ENCODE assay signal across 19 cellular contexts in the genomic region with DNA sequence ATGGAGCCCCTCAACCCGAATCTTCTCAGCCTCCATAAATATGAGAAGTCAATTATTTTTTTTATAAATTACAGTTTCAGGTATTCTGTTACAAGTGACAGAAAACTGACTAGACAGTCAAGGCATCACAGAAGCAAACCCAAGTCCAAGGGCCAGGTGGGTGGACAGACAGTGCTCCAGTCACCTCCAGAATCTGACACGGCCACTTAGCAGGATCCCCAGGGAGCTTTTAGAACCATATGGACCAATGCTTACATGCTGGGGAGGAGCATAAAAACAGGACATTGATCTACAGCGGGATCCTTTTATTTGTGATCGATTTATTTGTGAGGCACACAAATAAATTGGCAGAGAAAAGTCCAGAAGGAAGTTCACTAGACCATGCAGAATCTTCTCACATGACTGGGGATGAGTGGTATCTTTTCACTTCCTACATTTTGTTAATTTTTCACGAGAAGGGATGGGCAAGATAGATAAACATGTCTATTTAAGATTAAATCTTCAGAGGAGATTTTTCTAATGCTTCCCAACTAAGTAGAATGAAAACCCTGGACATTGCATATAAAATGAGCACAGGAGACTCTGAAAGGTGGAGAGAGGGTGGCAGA. TPM values are rescaled to one million over a fixed set of nuclear protein-coding genes. Genes with fewer than 3 reads are reported as not detected.
DNase-seq lines count a peak whose midpoint lies in the region; ATAC-seq and FAIRE-seq lines count a peak whose summit lies in the region.
"Had no signal": no experiment of that assay in that cellular context is flagged by ENCODE, and none has a peak within 500 bp of the region (broad histone marks: within the 10 kb centered on the region; RNA-seq: fewer than 3 reads in every experiment).

No MANE protein-coding gene starts in this region.

- H3K4me2 ChIP-seq in mesenchymal stem cell (ENCODE audit: low read length, poor library complexity, severe bottlenecking) = peak overlapping the region; percentile 12

- H3K9ac ChIP-seq in mesenchymal stem cell (ENCODE audit: low read length) = no peak overlapping the region

- H3K4ac ChIP-seq in mesenchymal stem cell (ENCODE audit: low read depth in 1 of 2, low read length in 2 of 2) = no peak overlapping the region

- H2BK120ac ChIP-seq in mesenchymal stem cell (ENCODE audit: low read depth, low read length) = no peak overlapping the region

- H3K18ac ChIP-seq in mesenchymal stem cell (ENCODE audit: low read depth in 1 of 2, low read length in 2 of 2) = no peak overlapping the region

- H2AK5ac ChIP-seq in mesenchymal stem cell (ENCODE audit: low read length, severe bottlenecking) = peak overlapping the region; percentile 92

- 95% methylated on average over 3 of the region's 5 CpGs for WGBS in mesenchymal stem cell

- H3K23ac ChIP-seq in mesenchymal stem cell (ENCODE audit: low read length in 2 of 2) = no peak overlapping the region

- no peaks in the 10 kb centered on the region for H3K9me3 Mint-ChIP-seq in activated naive CD4-positive, alpha-beta T cell treated with anti-CD3 and anti-CD28 coated beads, Interleukin-2, amount 10 ng/mL, durations not matched to agents 7 days and 5 days
- H3K9me3 Mint-ChIP-seq: activated CD4-positive, alpha-beta T cell treated with anti-CD3 and anti-CD28 coated beads, Interleukin-2, amount 10 ng/mL, durations not matched to agents 7 days and 5 days; CD4-positive, alpha-beta memory T cell had no signal

- peaks cover 11% of the 10 kb centered on the region for H3K79me1 ChIP-seq in mesenchymal stem cell (replicated peaks; ENCODE audit: low read length, poor library complexity, severe bottlenecking)

- H4K8ac ChIP-seq in mesenchymal stem cell (ENCODE audit: low read length) = no peak overlapping the region

- peak overlapping the region; percentile 93 for H3K27ac ChIP-seq in mesenchymal stem cell (ENCODE audit: low read length, poor library complexity, severe bottlenecking)
- no peak overlapping the region for H3K27ac ChIP-seq in SJCRH30
- H3K27ac ChIP-seq: gastroesophageal sphincter, spleen had no signal

- CTCF ChIA-PET in activated naive CD4-positive, alpha-beta T cell treated with anti-CD3 and anti-CD28 coated beads, Interleukin-2, amount 10 ng/mL, durations not matched to agents 7 days and 5 days (lab: Charles Lee) = no interaction called here

- ATAC-seq in HG03571 (IDR thresholded peaks at IDR 0.05; ENCODE audit: unreplicated experiment) = peak; percentile 49
- ATAC-seq: gastroesophageal sphincter had no signal

- H2BK12ac ChIP-seq in mesenchymal stem cell (ENCODE audit: low read length in 2 of 2) = no peak overlapping the region

- no peak overlapping the region for H2BK15ac ChIP-seq in mesenchymal stem cell (ENCODE audit: low read depth, poor library complexity, severe bottlenecking)

- peaks cover 5% of the 10 kb centered on the region for H3K4me1 Mint-ChIP-seq in activated naive CD4-positive, alpha-beta T cell treated with anti-CD3 and anti-CD28 coated beads, Interleukin-2, amount 10 ng/mL, durations not matched to agents 7 days and 5 days
- H3K4me1 Mint-ChIP-seq: activated CD4-positive, alpha-beta T cell treated with anti-CD3 and anti-CD28 coated beads, Interleukin-2, amount 10 ng/mL, durations not matched to agents 7 days and 5 days; CD4-positive, alpha-beta memory T cell had no signal

- H3K27me3 ChIP-seq in mesenchymal stem cell (ENCODE audit: control insufficient read depth in 1 of 2, insufficient read depth in 1 of 2, low read length in 2 of 2) (no peaks in the 10 kb centered on the region), SJCRH30 (no peaks in the 10 kb centered on the region)
- H3K27me3 ChIP-seq: gastroesophageal sphincter, spleen had no signal

- DNase-seq in CD1c-positive myeloid dendritic cell (ENCODE audit: extremely low spot score) (peak; percentile 40), GM19239 (ENCODE audit: insufficient read length, low spot score) (no peak), mesenchymal stem cell (no peak), HPDE6-E6E7 (ENCODE audit: extremely low spot score) (no peak), NOMO-1 (lab: John Stamatoyannopoulos, UW; ENCODE audit: unreplicated experiment in 2 of 2) (no peak), SJCRH30 (no peak)
- DNase-seq in activated naive CD4-positive, alpha-beta T cell treated with anti-CD3 and anti-CD28 coated beads, Interleukin-2, amount 10 ng/mL, durations not matched to agents 7 days and 5 days = no peak
- DNase-seq: activated CD4-positive, alpha-beta T cell treated with anti-CD3 and anti-CD28 coated beads, Interleukin-2, amount 10 ng/mL, durations not matched to agents 7 days and 5 days; amygdala; CD4-positive, alpha-beta memory T cell; KBM-7; left colon; midbrain; NCI-H1048; NCI-H2081 treated with DMSO at 0.1 percent for 48 hours; NCI-H526; spleen had no signal

- peaks cover 9% of the 10 kb centered on the region for H3K4me1 ChIP-seq in mesenchymal stem cell (ENCODE audit: control insufficient read depth, insufficient read depth, low read depth, low read length)
- no peaks in the 10 kb centered on the region for H3K4me1 ChIP-seq in SJCRH30
- H3K4me1 ChIP-seq: gastroesophageal sphincter had no signal

- no peak overlapping the region for H3K4me3 Mint-ChIP-seq in activated naive CD4-positive, alpha-beta T cell treated with anti-CD3 and anti-CD28 coated beads, Interleukin-2, amount 10 ng/mL, durations not matched to agents 7 days and 5 days
- H3K4me3 Mint-ChIP-seq: activated CD4-positive, alpha-beta T cell treated with anti-CD3 and anti-CD28 coated beads, Interleukin-2, amount 10 ng/mL, durations not matched to agents 7 days and 5 days had no signal

- H3K36me3 ChIP-seq in mesenchymal stem cell (ENCODE audit: control insufficient read depth in 1 of 2, insufficient read depth in 2 of 2, low read depth in 1 of 2, low read length in 2 of 2) = peaks cover 32 to 40% of the 10 kb centered on the region in 2 experiments
- peaks cover 40% of the 10 kb centered on the region for H3K36me3 ChIP-seq in SJCRH30

- peaks cover 9% of the 10 kb centered on the region for H3K36me3 Mint-ChIP-seq in activated naive CD4-positive, alpha-beta T cell treated with anti-CD3 and anti-CD28 coated beads, Interleukin-2, amount 10 ng/mL, durations not matched to agents 7 days and 5 days

- no peak overlapping the region for H3K4me3 ChIP-seq in mesenchymal stem cell (ENCODE audit: insufficient read depth in 1 of 2, low read depth in 1 of 2, low read length in 2 of 2)
- no peak overlapping the region for H3K4me3 ChIP-seq in SJCRH30
- H3K4me3 ChIP-seq: gastroesophageal sphincter, spleen had no signal

- peak; percentile 47 for FAIRE-seq in GM19239 (lab: Jason Lieb, UNC)

- H3K27ac Mint-ChIP-seq in activated naive CD4-positive, alpha-beta T cell treated with anti-CD3 and anti-CD28 coated beads, Interleukin-2, amount 10 ng/mL, durations not matched to agents 7 days and 5 days = no peak overlapping the region
- H3K27ac Mint-ChIP-seq: activated CD4-positive, alpha-beta T cell treated with anti-CD3 and anti-CD28 coated beads, Interleukin-2, amount 10 ng/mL, durations not matched to agents 7 days and 5 days had no signal

- no peak overlapping the region for H2AFZ ChIP-seq in mesenchymal stem cell (ENCODE audit: low read depth, low read length)

- H3K9me3 ChIP-seq in mesenchymal stem cell (ENCODE audit: control insufficient read depth, low read length) = no peaks in the 10 kb centered on the region
- no peaks in the 10 kb centered on the region for H3K9me3 ChIP-seq in SJCRH30 (replicated peaks)
- H3K9me3 ChIP-seq: gastroesophageal sphincter, spleen had no signal

- no peak overlapping the region for H3K14ac ChIP-seq in mesenchymal stem cell (ENCODE audit: low read length in 2 of 2)

- peak overlapping the region; percentile 53 for H2BK5ac ChIP-seq in mesenchymal stem cell (ENCODE audit: low read depth, low read length, poor library complexity, severe bottlenecking)

- no peaks in the 10 kb centered on the region for H3K27me3 Mint-ChIP-seq in activated naive CD4-positive, alpha-beta T cell treated with anti-CD3 and anti-CD28 coated beads, Interleukin-2, amount 10 ng/mL, durations not matched to agents 7 days and 5 days
- H3K27me3 Mint-ChIP-seq: activated CD4-positive, alpha-beta T cell treated with anti-CD3 and anti-CD28 coated beads, Interleukin-2, amount 10 ng/mL, durations not matched to agents 7 days and 5 days; CD4-positive, alpha-beta memory T cell had no signal

- H4K91ac ChIP-seq in mesenchymal stem cell (ENCODE audit: low read length) = no peak overlapping the region

RNA-seq across cellular contexts. Expression of a gene that starts 15.0 kb away (rescaled TPM):
- polyA plus RNA-seq in mesenchymal stem cell (2013, experiment 1 of 2) = 12.9 TPM
- polyA plus RNA-seq in mesenchymal stem cell (2013, experiment 2 of 2) = 12.9 TPM
- 33.5 and 35.2 TPM in 2 replicates for total RNA-seq in SJCRH30 (2014; rRNA removed; shearing (Covaris generic))
